ENCODE assay signal across 27 cellular contexts in the genomic region with DNA sequence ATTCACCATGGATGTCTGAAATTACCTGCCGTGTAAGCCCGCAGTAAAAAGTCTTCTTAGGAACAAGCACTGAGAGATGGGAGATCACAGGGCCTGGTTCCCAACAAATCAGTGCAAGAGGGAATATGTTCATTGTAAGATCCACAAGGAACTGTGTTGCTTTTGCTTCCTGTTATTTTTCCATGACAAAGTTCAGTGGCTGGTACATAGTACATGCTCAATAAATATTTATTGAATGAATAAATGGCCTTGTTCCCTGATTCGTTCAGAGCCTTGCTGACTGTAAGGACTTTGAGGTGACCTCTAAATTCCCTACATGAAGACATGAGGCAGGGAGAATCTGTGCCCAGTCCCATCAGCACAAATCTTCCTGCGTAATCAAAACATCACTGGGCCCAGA. TPM values are rescaled to one million over a fixed set of nuclear protein-coding genes. Genes with fewer than 3 reads are reported as not detected.
"Had no signal": no experiment of that assay in that cellular context is flagged by ENCODE, and none has a peak within 500 bp of the region (broad histone marks: within the 10 kb centered on the region; RNA-seq: fewer than 3 reads in every experiment).

No MANE protein-coding gene starts in this region.

- H3K36me3 ChIP-seq: ascending aorta, cardiac muscle cell had no signal

- H3K4me3 ChIP-seq: ascending aorta, cardiac muscle cell had no signal

- DNase-seq: activated CD4-positive, alpha-beta T cell treated with anti-CD3 and anti-CD28 coated beads for 48 hours; activated CD4-positive, alpha-beta T cell treated with anti-CD3 and anti-CD28 coated beads, Interleukin-2, amount 50 U/mL, for 48 hours; activated CD4-positive, CD25-positive, alpha-beta regulatory T cell treated with anti-CD3 and anti-CD28 coated beads, Interleukin-2, amount 50 U/mL, for 72 hours; activated CD8-positive, alpha-beta memory T cell treated with anti-CD3 and anti-CD28 coated beads for 24 hours; activated effector memory CD4-positive, alpha-beta T cell treated with anti-CD3 and anti-CD28 coated beads, Interleukin-2, amount 50 U/mL, for 16 hours; activated naive CD4-positive, alpha-beta T cell treated with Interleukin-2 at 50 U/mL for 16 hours; activated naive CD8-positive, alpha-beta T cell treated with anti-CD3 and anti-CD28 coated beads, Interleukin-2, amount 50 U/mL, for 24 hours; activated T-cell treated with anti-CD3 and anti-CD28 coated beads, Interleukin-2, amount 50 U/mL, for 4 hours; amniotic stem cell; KBM-7; NCI-H1092; NCI-H1417; NCI-H1930; NCI-H2171; NCI-H2227 treated with DMSO at 0.1 percent for 48 hours; NCI-H526; PC-3; SIG-M5; T-helper 17 cell; T-helper 9 cell had no signal

- H3K27ac ChIP-seq: ascending aorta, cardiac muscle cell had no signal

- H3K4me1 ChIP-seq: ascending aorta had no signal

- H3K27me3 ChIP-seq: ascending aorta, cardiac muscle cell had no signal

- H3K9me3 ChIP-seq: ascending aorta had no signal

- ATAC-seq: activated naive CD4-positive, alpha-beta T cell treated with anti-CD3 and anti-CD28 coated beads, Interleukin-2, amount 50 U/mL, for 72 hours; activated naive CD8-positive, alpha-beta T cell treated with anti-CD3 and anti-CD28 coated beads, Interleukin-2, amount 50 U/mL, for 24 hours; activated T-cell treated with anti-CD3 and anti-CD28 coated beads, Interleukin-2, amount 50 U/mL, for 4 hours; PC-3; T-helper 17 cell; WTC11 had no signal

RNA-seq across cellular contexts. Expression of gene TMEM31, which starts 7.4 kb away (rescaled TPM):
- total RNA-seq: activated T-cell treated with anti-CD3 and anti-CD28 coated beads, Interleukin-2, amount 50 U/mL, for 4 hours; ascending aorta; cardiac muscle cell; LHCN-M2; M059J; NCI-H460; T-helper 17 cell had no signal

RNA-seq across cellular contexts. Expression of gene PLP1, which starts 58.5 kb away (rescaled TPM):
- total RNA-seq: activated naive CD4-positive, alpha-beta T cell treated with anti-CD3 and anti-CD28 coated beads, Interleukin-2, amount 50 U/mL, for 72 hours; activated T-cell treated with anti-CD3 and anti-CD28 coated beads, Interleukin-2, amount 50 U/mL, for 4 hours; M059J; NCI-H460; PC-3; T-helper 17 cell had no signal
- polyA plus RNA-seq: cardiac muscle cell had no signal
